In the genomic region with DNA sequence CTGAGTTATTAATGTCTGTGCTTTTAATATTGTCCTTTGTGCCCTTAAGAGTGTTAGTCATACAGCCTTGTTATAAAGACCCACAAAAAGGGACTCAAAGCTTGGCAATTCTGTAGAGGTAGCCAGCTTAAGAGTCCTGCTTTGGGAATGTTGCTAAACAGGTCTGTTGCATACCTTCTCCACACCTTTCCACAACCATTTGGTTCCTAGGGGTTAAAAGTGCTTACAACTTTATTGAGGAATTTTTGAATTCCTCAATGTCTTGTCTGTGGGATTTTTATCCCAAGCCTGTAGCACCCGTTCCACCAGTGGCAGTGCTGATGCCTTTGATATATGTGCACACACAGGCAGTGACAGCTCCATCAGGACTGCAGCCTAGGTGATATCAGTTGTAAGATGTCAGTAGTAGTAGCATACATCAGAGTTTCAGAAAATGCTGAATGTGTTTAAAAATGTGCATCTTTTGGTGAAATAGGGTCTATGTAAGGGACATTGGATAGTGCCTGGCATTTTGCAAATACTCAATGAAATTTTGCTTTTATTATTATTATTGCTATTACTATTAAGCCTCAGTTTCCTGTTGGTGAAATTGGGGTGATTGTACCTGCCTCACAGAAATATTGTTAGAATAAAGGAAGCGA, we compare ENCODE assay signal across 1 cellular context.
A peak's percentile ranks its signal among the peaks of the same experiment; 100 is the strongest.
TF ChIP-seq lines count a peak whose summit lies in the region.

No MANE protein-coding gene starts in this region.

TF ChIP-seq in HepG2, 621 proteins besides CTCF, POLR2A, EP300 and RAD21:
- TF ChIP-seq MAFK (conservative IDR thresholded peaks at IDR 0.05 in 1 of 2, IDR thresholded peaks at IDR 0.05 in 1 of 2; ENCODE audit: low read length in 2 of 2) = peak; percentile 38 to 57; a peak in 3 of 4 replicates
- TF ChIP-seq ZC3H13 (CRISPR knock-in tag; IDR thresholded peaks at IDR 0.05) = no peak
- TF ChIP-seq MAFF (IDR thresholded peaks at IDR 0.05; ENCODE audit: low read depth, low read length) = peak; percentile 37; the same call in 1 of the 2 replicates
